Comparison of ENCODE assay signal across 1 cellular context in genomic region chr19:38618590-38619360, GRCh38.
TF ChIP-seq lines count a peak whose summit lies in the region.

Gene EIF3K, plus strand, starts transcription at chr19:38619188. Its CDS starts 81 bp downstream, at chr19:38619269.

TF ChIP-seq in GM12878, 131 proteins besides CTCF, POLR2A, EP300 and RAD21 (continued from another document and continues in another):
- peak; percentile 61; the same call in 1 of the 2 replicates for TF ChIP-seq NKRF (conservative IDR thresholded peaks at IDR 0.05)
- TF ChIP-seq MEF2A (IDR thresholded peaks at IDR 0.05; ENCODE audit: insufficient read depth, low read depth, low read length): no peak
- TF ChIP-seq RAD51 (IDR thresholded peaks at IDR 0.05): peak; percentile 97
- TF ChIP-seq ATF7 (IDR thresholded peaks at IDR 0.05; ENCODE audit: low read depth): peak; percentile 55; the same call in 1 of the 2 replicates
- no peak for TF ChIP-seq MLLT1 (IDR thresholded peaks at IDR 0.05)
- no peak for TF ChIP-seq CBX5 (IDR thresholded peaks at IDR 0.05; ENCODE audit: low read depth)
- TF ChIP-seq MEF2B (IDR thresholded peaks at IDR 0.05; ENCODE audit: partially characterized antibody, poor library complexity, severe bottlenecking): peak; percentile 53
- no peak for TF ChIP-seq TCF7 (IDR thresholded peaks at IDR 0.05; ENCODE audit: borderline replicate concordance)
- peak; percentile 96 for TF ChIP-seq MAX (IDR thresholded peaks at IDR 0.05; ENCODE audit: low read depth, low read length)
- TF ChIP-seq IKZF1 (conservative IDR thresholded peaks at IDR 0.05): peak; percentile 91
- peak; percentile 95 for TF ChIP-seq USF2 (IDR thresholded peaks at IDR 0.05; ENCODE audit: borderline replicate concordance, low read depth, low read length)
- peak; percentile 89 for TF ChIP-seq SIN3A (IDR thresholded peaks at IDR 0.05; ENCODE audit: low read depth, low read length)
- 0 out of 2 replicates have a peak, but pooled peaks have one; percentile 38 for TF ChIP-seq SPI1 (IDR thresholded peaks at IDR 0.05; ENCODE audit: borderline replicate concordance, insufficient read depth, low read depth, low read length)
- TF ChIP-seq TARDBP (IDR thresholded peaks at IDR 0.05; ENCODE audit: borderline replicate concordance): no peak
- TF ChIP-seq ZNF24 (IDR thresholded peaks at IDR 0.05): no peak
- peak; percentile 63 for TF ChIP-seq RUNX3 (IDR thresholded peaks at IDR 0.05; ENCODE audit: low read length)
- no peak for TF ChIP-seq HSF1 (IDR thresholded peaks at IDR 0.05; ENCODE audit: low read depth, low read length)
- TF ChIP-seq ATF3 (IDR thresholded peaks at IDR 0.05; ENCODE audit: borderline replicate concordance, extremely low read depth, low read depth, low read length): peak; percentile 96; the same call in 1 of the 2 replicates
- TF ChIP-seq BHLHE40 (IDR thresholded peaks at IDR 0.05; ENCODE audit: borderline replicate concordance in 1 of 2, low read depth in 2 of 2, low read length in 1 of 2): peak; percentile 76 to 91; a peak in 3 of 4 replicates
- TF ChIP-seq SREBF2 (IDR thresholded peaks at IDR 0.05; ENCODE audit: low read length): peak; percentile 75; the same call in 1 of the 2 replicates
- peak; percentile 98 for TF ChIP-seq POLR2AphosphoS5 (IDR thresholded peaks at IDR 0.05; ENCODE audit: low read length)
- no peak for TF ChIP-seq CHD4 (IDR thresholded peaks at IDR 0.05)
- TF ChIP-seq CBFB (IDR thresholded peaks at IDR 0.05; ENCODE audit: low read depth): peak; percentile 56; the same call in 1 of the 2 replicates
- peak; percentile 95 for TF ChIP-seq NRF1 (conservative IDR thresholded peaks at IDR 0.05; ENCODE audit: low read depth, low read length)
- peak; percentile 64 for TF ChIP-seq MYC (IDR thresholded peaks at IDR 0.05; ENCODE audit: insufficient read depth, insufficient read length, insufficient replicate concordance, low read length, severe bottlenecking)
- TF ChIP-seq CREB1 (IDR thresholded peaks at IDR 0.05; ENCODE audit: low read depth): peak; percentile 93
- peak; percentile 89; the same call in 1 of the 2 replicates for TF ChIP-seq POLR2AphosphoS2 (IDR thresholded peaks at IDR 0.05; ENCODE audit: low read depth, low read length)
- no peak for TF ChIP-seq BCLAF1 (IDR thresholded peaks at IDR 0.05)
- peak; percentile 51; the same call in 1 of the 2 replicates for TF ChIP-seq NBN (IDR thresholded peaks at IDR 0.05)
- TF ChIP-seq E2F8 (IDR thresholded peaks at IDR 0.05; ENCODE audit: low read depth, partially characterized antibody): peak; percentile 83
- no peak for TF ChIP-seq DPF2 (IDR thresholded peaks at IDR 0.05)
- no peak for TF ChIP-seq SKIL (IDR thresholded peaks at IDR 0.05; ENCODE audit: low read depth, poor library complexity, severe bottlenecking)
- no peak for TF ChIP-seq TCF12 (IDR thresholded peaks at IDR 0.05; ENCODE audit: low read depth, low read length)
- peak; percentile 75; the same call in 1 of the 2 replicates for TF ChIP-seq RB1 (IDR thresholded peaks at IDR 0.05; ENCODE audit: borderline replicate concordance)
- TF ChIP-seq SMAD1 (IDR thresholded peaks at IDR 0.05; ENCODE audit: low read depth, partially characterized antibody): peak; percentile 49
- TF ChIP-seq PBX3 (IDR thresholded peaks at IDR 0.05; ENCODE audit: insufficient replicate concordance, low read depth, low read length): peak; percentile 19
- TF ChIP-seq SMAD5 (IDR thresholded peaks at IDR 0.05; ENCODE audit: low read depth): peak; percentile 87
- no peak for TF ChIP-seq NFIC (IDR thresholded peaks at IDR 0.05; ENCODE audit: low read depth, low read length)
- 0 out of 2 replicates have a peak, but pooled peaks have one; percentile 14 for TF ChIP-seq RCOR1 (conservative IDR thresholded peaks at IDR 0.05; ENCODE audit: low read depth, low read length)
- TF ChIP-seq HDGF (IDR thresholded peaks at IDR 0.05): peak; percentile 82; the same call in 1 of the 2 replicates
- peak; percentile 89 for TF ChIP-seq PKNOX1 (IDR thresholded peaks at IDR 0.05)
- peak; percentile 73 for TF ChIP-seq RELB (IDR thresholded peaks at IDR 0.05; ENCODE audit: low read depth)
- TF ChIP-seq SP1 (IDR thresholded peaks at IDR 0.05; ENCODE audit: low read depth, low read length): peak; percentile 25
